In the genomic region with DNA sequence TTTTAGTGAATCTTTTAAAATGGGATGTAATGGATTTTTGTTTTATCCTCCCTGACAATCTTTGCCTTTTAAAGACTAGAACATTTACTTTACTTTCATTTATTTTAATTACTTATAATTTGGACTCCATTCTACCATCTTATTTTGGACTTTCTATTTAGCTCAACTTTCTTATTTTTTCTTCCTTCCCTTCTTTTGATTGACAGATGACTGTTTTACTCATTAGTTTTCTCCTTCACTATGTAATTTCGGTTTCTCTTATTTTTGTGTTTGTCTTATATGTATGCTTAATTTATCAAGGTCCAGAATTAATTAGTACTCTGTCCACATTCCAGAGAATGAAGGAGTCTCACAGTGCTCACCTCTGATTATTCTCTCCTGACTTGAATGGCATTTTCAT, we compare ENCODE assay signal across 26 cellular contexts.
"Had no signal": no experiment of that assay in that cellular context is flagged by ENCODE, and none has a peak within 500 bp of the region (broad histone marks: within the 10 kb centered on the region; RNA-seq: fewer than 3 reads in every experiment).

No MANE protein-coding gene starts in this region.

- DNase-seq: dermis blood vessel endothelial cell; dorsolateral prefrontal cortex; effector CD4-positive, alpha-beta T cell; effector memory CD4-positive, alpha-beta T cell; erythroblast; esophagus squamous epithelium; foreskin fibroblast; foreskin melanocyte; gastrocnemius medialis; glutamatergic neuron; head of caudate nucleus; heart right ventricle; hippocampal formation; left cardiac atrium; left lung; left ventricle myocardium superior; lower lobe of right lung; mesenchymal stem cell; mucosa of descending colon had no signal

- H3K27me3 ChIP-seq: gastrocnemius medialis, left lung had no signal

- H3K9me3 ChIP-seq: esophagus squamous epithelium, lower lobe of right lung, mucosa of descending colon had no signal

- H3K36me3 ChIP-seq: esophagus squamous epithelium, gastrocnemius medialis, left lung, lower lobe of right lung had no signal

- H3K4me3 ChIP-seq: coronary artery, dorsolateral prefrontal cortex, esophagus squamous epithelium, gastrocnemius medialis, heart right ventricle, left lung, lower lobe of right lung, mucosa of descending colon had no signal

- H3K4me1 ChIP-seq: esophagus squamous epithelium, heart right ventricle, left lung, lower lobe of right lung had no signal

- H3K4me3 Mint-ChIP-seq: mesothelial cell of epicardium had no signal

- ATAC-seq: esophagus mucosa, gastrocnemius medialis, heart right ventricle, left cardiac atrium, left lung, left ventricle myocardium superior, lower lobe of right lung, mucosa of descending colon had no signal

- FAIRE-seq: colon, islet of Langerhans, keratinocyte had no signal

- H3K27ac Mint-ChIP-seq: mesothelial cell of epicardium had no signal

- H3K27ac ChIP-seq: coronary artery, dorsolateral prefrontal cortex, epithelial cell of prostate, esophagus squamous epithelium, gastrocnemius medialis, heart right ventricle, left lung, lower lobe of right lung had no signal
